ENCODE assay signal across 16 cellular contexts in genomic region chr21:34775793-34776192, GRCh38.
DNase-seq lines count a peak whose midpoint lies in the region; ATAC-seq, FAIRE-seq and TF ChIP-seq lines count a peak whose summit lies in the region.
"Had no signal": no experiment of that assay in that cellular context is flagged by ENCODE, and none has a peak within 500 bp of the region (broad histone marks: within the 10 kb centered on the region; RNA-seq: fewer than 3 reads in every experiment).

No MANE protein-coding gene starts in this region.

- no peak overlapping the region for H2AFZ ChIP-seq in PC-3 (ENCODE audit: low read length)

- no peaks in the 10 kb centered on the region for H3K36me3 ChIP-seq in PC-3 (ENCODE audit: low read depth, low read length)
- no peaks in the 10 kb centered on the region for H3K36me3 ChIP-seq in CD8-positive, alpha-beta T cell (ENCODE audit: insufficient read depth, low read length)
- H3K36me3 ChIP-seq: HAP-1 had no signal

- H3K27ac Mint-ChIP-seq in CD8-positive, alpha-beta T cell, result no peak overlapping the region
- H3K27ac Mint-ChIP-seq: CD8-positive, alpha-beta memory T cell had no signal

- CTCF ChIA-PET in PC-3 (lab: Charles Lee), result interaction anchor here (0.7 kb wide), 1 partner anchor 30 kb away, joined by 4 read pairs; no protein-coding TSS in a partner anchor
- CTCF ChIA-PET in CD8-positive, alpha-beta T cell (lab: Charles Lee), result interaction anchor here (1.0 kb wide), 1 partner anchor 624 kb away, joined by 3 read pairs; no protein-coding TSS in a partner anchor

- no peaks in the 10 kb centered on the region for H3K9me2 ChIP-seq in PC-3 (replicated peaks; ENCODE audit: low read length)

- peaks cover 36% of the 10 kb centered on the region for H3K4me1 ChIP-seq in PC-3 (ENCODE audit: insufficient read depth, low read length)
- H3K4me1 ChIP-seq in CD8-positive, alpha-beta T cell (ENCODE audit: insufficient read depth, low read length), result no peaks in the 10 kb centered on the region
- H3K4me1 ChIP-seq: HAP-1 had no signal

- no peaks in the 10 kb centered on the region for H3K9me3 ChIP-seq in PC-3 (ENCODE audit: low read length)
- H3K9me3 ChIP-seq in CD8-positive, alpha-beta T cell (ENCODE audit: low read length), result no peaks in the 10 kb centered on the region
- H3K9me3 ChIP-seq: HAP-1 had no signal

- no peak for TF ChIP-seq CTCF in PC-3 (conservative IDR thresholded peaks at IDR 0.05; ENCODE audit: low read depth, low read length)
- TF ChIP-seq CTCF in CD8-positive, alpha-beta T cell (IDR thresholded peaks at IDR 0.05), result no peak

- no TSS peak for BruUV-seq in PC-3 (replicated peaks; lab: Mats Ljungman, UMichigan)

- no peak overlapping the region for H3K27ac ChIP-seq in PC-3 (ENCODE audit: low read length)
- H3K27ac ChIP-seq in CD8-positive, alpha-beta T cell (ENCODE audit: low read depth, low read length), result no peak overlapping the region

- no peaks in the 10 kb centered on the region for H3K4me1 Mint-ChIP-seq in CD8-positive, alpha-beta T cell (ENCODE audit: low read depth)
- H3K4me1 Mint-ChIP-seq: CD8-positive, alpha-beta memory T cell had no signal

- 0 out of 2 replicates have a peak overlapping the region, but pooled peaks have one; percentile 39 for H3K4me2 ChIP-seq in PC-3 (ENCODE audit: low read length)

- no peak overlapping the region for H3K4me3 ChIP-seq in PC-3 (ENCODE audit: low read length)
- no peak overlapping the region for H3K4me3 ChIP-seq in CD8-positive, alpha-beta T cell (ENCODE audit: low read depth, low read length)
- H3K4me3 ChIP-seq: HAP-1 had no signal

- no peak overlapping the region for H3K9ac ChIP-seq in PC-3 (ENCODE audit: low read length)

- H3K9me3 Mint-ChIP-seq in CD8-positive, alpha-beta T cell, result no peaks in the 10 kb centered on the region

- intact Hi-C loops in PC-3 (cut with micrococcal nuclease), result no loop called here
- intact Hi-C loops in CD8-positive, alpha-beta T cell (cut with DNase I, micrococcal nuclease), result no loop called here

- no peaks in the 10 kb centered on the region for H3K79me2 ChIP-seq in PC-3 (ENCODE audit: low read length)

- POLR2A ChIA-PET in PC-3 (lab: Charles Lee; ENCODE audit: unreplicated experiment), result no interaction called here
- POLR2A ChIA-PET in CD8-positive, alpha-beta T cell (lab: Charles Lee), result no interaction called here

- DNase-seq in PC-3 (peak; percentile 85), astrocyte of the hippocampus (ENCODE audit: low read depth, low spot score) (peak; percentile 75), islet precursor cell (peak; percentile 84), urothelium cell line (ENCODE audit: low spot score) (peak; percentile 50), SHP77 (lab: John Stamatoyannopoulos, UW) (no peak), ureter (ENCODE audit: low spot score) (no peak)
- DNase-seq in CD8-positive, alpha-beta T cell, result no peak
- DNase-seq: CD8-positive, alpha-beta memory T cell; KG1; MM.1S; NCI-H1105; NCI-H1694 treated with DMSO at 0.1 percent for 48 hours; NCI-H446 treated with DMSO at 0.1 percent for 48 hours; NCI-H748 treated with DMSO at 0.1 percent for 48 hours; Right ventricle myocardium superior had no signal

- ATAC-seq in PC-3, result no peak
- no peak for ATAC-seq in CD8-positive, alpha-beta T cell

- no peaks in the 10 kb centered on the region for H3F3A ChIP-seq in PC-3 (ENCODE audit: low read length, unreplicated experiment)

- H4K20me1 ChIP-seq in PC-3 (ENCODE audit: low read length), result no peaks in the 10 kb centered on the region

- no peaks in the 10 kb centered on the region for H3K27me3 ChIP-seq in PC-3 (ENCODE audit: low read length)
- H3K27me3 ChIP-seq in CD8-positive, alpha-beta T cell (ENCODE audit: insufficient read depth, low read length), result no peaks in the 10 kb centered on the region

- peaks cover 9% of the 10 kb centered on the region for H3K27me3 Mint-ChIP-seq in CD8-positive, alpha-beta T cell (ENCODE audit: low read depth)

- FAIRE-seq in urothelium cell line (lab: Jason Lieb, UNC), result no peak

- no peaks in the 10 kb centered on the region for H3K36me3 Mint-ChIP-seq in CD8-positive, alpha-beta T cell

- H3K4me3 Mint-ChIP-seq in CD8-positive, alpha-beta T cell, result no peak overlapping the region
- H3K4me3 Mint-ChIP-seq: CD8-positive, alpha-beta memory T cell had no signal

Comparison
In these comparisons a context has a peak if more than half of its experiments do, and no peak if none do; other contexts are left out.
1. DNase-seq: peak in PC-3 (single experiment), astrocyte of the hippocampus (single experiment), islet precursor cell (single experiment) and urothelium cell line (single experiment); none in SHP77 (0 of 2), ureter (single experiment) and CD8-positive, alpha-beta T cell (0 of 7).